In the genomic region with DNA sequence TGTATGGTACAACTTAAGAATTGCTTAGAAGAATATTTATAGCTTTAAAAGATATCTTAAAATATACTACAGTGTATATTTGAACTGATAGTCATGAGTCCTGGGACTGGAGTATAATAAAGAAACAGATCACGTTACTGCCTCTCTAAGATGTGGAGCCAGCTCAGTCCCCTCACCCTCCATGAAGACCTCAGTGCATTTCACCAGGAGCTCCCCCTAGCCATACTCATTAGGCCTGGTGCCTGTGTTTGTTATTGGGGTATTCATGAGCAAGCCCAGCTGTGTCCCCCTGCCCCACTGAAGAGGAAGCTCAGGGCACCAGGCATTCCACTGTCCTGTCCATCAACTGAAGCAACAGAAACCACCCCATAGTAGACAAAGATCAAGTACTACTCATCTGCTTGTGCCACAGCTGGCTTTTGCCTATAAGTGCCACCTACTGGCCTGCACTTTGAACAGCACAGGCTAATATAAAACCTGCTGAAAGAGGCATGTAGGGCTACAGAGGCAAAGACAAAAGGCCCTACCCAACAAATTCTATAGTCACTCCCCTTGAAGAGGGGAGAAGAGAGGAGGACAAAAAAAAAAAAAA, we compare ENCODE assay signal across 8 cellular contexts.
DNase-seq lines count a peak whose midpoint lies in the region; ATAC-seq, FAIRE-seq and TF ChIP-seq lines count a peak whose summit lies in the region.

No MANE protein-coding gene starts in this region.

- H3K4me3 Mint-ChIP-seq in activated naive CD8-positive, alpha-beta T cell treated with anti-CD3 and anti-CD28 coated beads for 36 hours, result no peak overlapping the region

- no peak for FAIRE-seq in frontal cortex (lab: Jason Lieb, UNC)

- no peak overlapping the region for H3K4me2 ChIP-seq in hepatocyte

- H4K20me1 ChIP-seq in hepatocyte (ENCODE audit: insufficient read depth, poor library complexity, severe bottlenecking), result no peaks in the 10 kb centered on the region

- no peaks in the 10 kb centered on the region for H3K36me3 ChIP-seq in hepatocyte (replicated peaks; ENCODE audit: insufficient read depth, low read depth)

- no peaks in the 10 kb centered on the region for H3K79me2 ChIP-seq in hepatocyte

- WGBS in hepatocyte (ENCODE audit: low lambda C conversion rate, missing lambda C conversion rate), result 69% methylated on average over 1 of the region's 1 CpG

- H2AFZ ChIP-seq in hepatocyte, result no peak overlapping the region

- H3K27ac Mint-ChIP-seq in activated naive CD8-positive, alpha-beta T cell treated with anti-CD3 and anti-CD28 coated beads for 36 hours, result no peak overlapping the region

- no peak overlapping the region for H3K4me3 ChIP-seq in hepatocyte

- no peak overlapping the region for H3K27ac ChIP-seq in hepatocyte

- H3K9me3 ChIP-seq in hepatocyte (ENCODE audit: low read depth), result no peaks in the 10 kb centered on the region

- ATAC-seq in HG03064 (IDR thresholded peaks at IDR 0.05; ENCODE audit: low read depth, unreplicated experiment), result peak; percentile 74

- TF ChIP-seq CTCF in hepatocyte (IDR thresholded peaks at IDR 0.05; ENCODE audit: poor library complexity), result peak; percentile 50

- no peaks in the 10 kb centered on the region for H3K27me3 Mint-ChIP-seq in activated naive CD8-positive, alpha-beta T cell treated with anti-CD3 and anti-CD28 coated beads for 36 hours

- H3K27me3 ChIP-seq in hepatocyte, result no peaks in the 10 kb centered on the region

- H3K9me2 ChIP-seq in hepatocyte (replicated peaks; ENCODE audit: insufficient read depth), result no peaks in the 10 kb centered on the region

- DNase-seq in NCI-H524 (lab: John Stamatoyannopoulos, UW) (peak; percentile 5 to 26), NCI-H524 treated with DMSO at 0.1 percent for 48 hours (lab: John Stamatoyannopoulos, UW) (no peak), SHP77 (lab: John Stamatoyannopoulos, UW) (peak; percentile 42 to 66), hepatocyte (ENCODE audit: low spot score) (peak; percentile 41), inferior parietal cortex (ENCODE audit: extremely low spot score) (no peak), frontal cortex (ENCODE audit: low spot score in 2 of 2) (no peak)
- DNase-seq in activated naive CD8-positive, alpha-beta T cell treated with anti-CD3 and anti-CD28 coated beads for 36 hours, result no peak

- H3K36me3 Mint-ChIP-seq in activated naive CD8-positive, alpha-beta T cell treated with anti-CD3 and anti-CD28 coated beads for 36 hours, result no peaks in the 10 kb centered on the region

- peaks cover 2% of the 10 kb centered on the region for H3K9me3 Mint-ChIP-seq in activated naive CD8-positive, alpha-beta T cell treated with anti-CD3 and anti-CD28 coated beads for 36 hours

- H3K4me1 ChIP-seq in hepatocyte (ENCODE audit: insufficient read depth), result no peaks in the 10 kb centered on the region

- no peaks in the 10 kb centered on the region for H3K4me1 Mint-ChIP-seq in activated naive CD8-positive, alpha-beta T cell treated with anti-CD3 and anti-CD28 coated beads for 36 hours

Comparison
In these comparisons a context has a peak if more than half of its experiments do, and no peak if none do; other contexts are left out.
1. DNase-seq: peak in NCI-H524 (2 of 2), SHP77 (2 of 2) and hepatocyte (single experiment); none in NCI-H524 treated with DMSO at 0.1 percent for 48 hours (single experiment), inferior parietal cortex (single experiment), activated naive CD8-positive, alpha-beta T cell treated with anti-CD3 and anti-CD28 coated beads for 36 hours (single experiment) and frontal cortex (0 of 2).